In genomic region chr15:58467121-58467721, GRCh38 we compare ENCODE assay signal across 15 cellular contexts. TPM values are rescaled to one million over a fixed set of nuclear protein-coding genes. Genes with fewer than 3 reads are reported as not detected.
DNase-seq lines count a peak whose midpoint lies in the region; TF ChIP-seq lines count a peak whose summit lies in the region.
"Had no signal": no experiment of that assay in that cellular context is flagged by ENCODE, and none has a peak within 500 bp of the region (broad histone marks: within the 10 kb centered on the region; RNA-seq: fewer than 3 reads in every experiment).

No MANE protein-coding gene starts in this region.

- WGBS in neuronal stem cell (ENCODE audit: extremely low coverage in 2 of 2, insufficient read length in 2 of 2, insufficient replicate concordance in 1 of 2), 2 donors: no CpG with 5 or more reads among the region's 15 CpGs
- 84 to 86% methylated on average over 15 of the region's 15 CpGs for whole genome bisulfite sequencing in esophagus squamous epithelium, 2 donors

- TF ChIP-seq POLR2A in esophagus squamous epithelium (IDR thresholded peaks at IDR 0.05): no peak

- H3K27me3 ChIP-seq in neuronal stem cell (ENCODE audit: control insufficient read depth in 3 of 3, insufficient read depth in 3 of 3, low read depth in 1 of 3, low read length in 3 of 3) (no peaks in the 10 kb centered on the region), esophagus squamous epithelium (no peaks in the 10 kb centered on the region)
- H3K27me3 ChIP-seq: breast epithelium, SJSA1 had no signal

- no peak for TF ChIP-seq CTCF in astrocyte of the spinal cord (IDR thresholded peaks at IDR 0.05; ENCODE audit: low read depth, low read length)
- no peak for TF ChIP-seq CTCF in chondrocyte (IDR thresholded peaks at IDR 0.05)
- no peak for TF ChIP-seq CTCF in esophagus squamous epithelium (IDR thresholded peaks at IDR 0.05)

- no peak overlapping the region for H2BK5ac ChIP-seq in neuronal stem cell (ENCODE audit: low read length)

- no peaks in the 10 kb centered on the region for H3K9me3 ChIP-seq in neuronal stem cell (replicated peaks in 1 of 2; ENCODE audit: control insufficient read depth in 2 of 2, insufficient read depth in 1 of 2, low read depth in 1 of 2, low read length in 2 of 2)
- no peaks in the 10 kb centered on the region for H3K9me3 ChIP-seq in esophagus squamous epithelium
- H3K9me3 ChIP-seq: breast epithelium, SJSA1 had no signal

- DNase-seq in Caki2 (ENCODE audit: low read depth) (peak; percentile 97), NCI-H2107 (lab: John Stamatoyannopoulos, UW) (peak; percentile 43), astrocyte of the spinal cord (ENCODE audit: low read depth, low spot score) (peak; percentile 65), neuronal stem cell (ENCODE audit: low spot score) (no peak), mucosa of gallbladder (ENCODE audit: low spot score) (no peak), chondrocyte (ENCODE audit: low spot score) (no peak), NCI-H1417 treated with DMSO at 0.1 percent for 48 hours (lab: John Stamatoyannopoulos, UW) (no peak), esophagus squamous epithelium (lab: John Stamatoyannopoulos, UW) (no peak)
- DNase-seq: activated T-cell treated with anti-CD3 and anti-CD28 coated beads, Interleukin-2, amount 50 U/mL, for 24 hours; CD4-positive, alpha-beta T cell; erythroblast; GOT3; NCI-H446 treated with DMSO at 0.1 percent for 48 hours had no signal

- H2AFZ ChIP-seq in neuronal stem cell (ENCODE audit: low read length): peak overlapping the region; percentile 58

- no peak overlapping the region for H3K27ac ChIP-seq in neuronal stem cell (replicated peaks; ENCODE audit: low read length)
- no peak overlapping the region for H3K27ac ChIP-seq in esophagus squamous epithelium
- H3K27ac ChIP-seq: breast epithelium, SJSA1 had no signal

- in situ Hi-C loops in Caki2 (cut with HindIII; ENCODE audit: low pct_unique_long_range_greater_than_20kb, low sequenced_read_pairs): no loop called here
- in situ Hi-C loops in astrocyte of the spinal cord (cut with HindIII; ENCODE audit: low sequenced_read_pairs): no loop called here

- H4K91ac ChIP-seq in neuronal stem cell (ENCODE audit: low read depth, low read length, poor library complexity): no peak overlapping the region

- no peak overlapping the region for H3K9ac ChIP-seq in neuronal stem cell (ENCODE audit: low read depth, low read length, poor library complexity)

- H3K27me3 Mint-ChIP-seq in chondrocyte (ENCODE audit: low read depth): no peaks in the 10 kb centered on the region
- H3K27me3 Mint-ChIP-seq: activated T-cell treated with anti-CD3 and anti-CD28 coated beads, Interleukin-2, amount 50 U/mL, for 24 hours; CD4-positive, alpha-beta T cell had no signal

- H3K14ac ChIP-seq in neuronal stem cell (ENCODE audit: low read length): no peak overlapping the region

- H3K4me1 ChIP-seq in neuronal stem cell (ENCODE audit: control insufficient read depth in 2 of 2, insufficient read depth in 1 of 2, low read depth in 1 of 2, low read length in 2 of 2) (peaks cover 2 to 16% of the 10 kb centered on the region in 2 donors), esophagus squamous epithelium (peaks cover 0 to 22% (median 8%) of the 10 kb centered on the region in 3 donors)
- H3K4me1 ChIP-seq: breast epithelium had no signal

- H3K79me1 ChIP-seq in neuronal stem cell (ENCODE audit: low read depth, low read length): no peaks in the 10 kb centered on the region

- no peak overlapping the region for H3K23ac ChIP-seq in neuronal stem cell (ENCODE audit: low read depth, low read length, poor library complexity)

- H3K4me3 Mint-ChIP-seq in chondrocyte (ENCODE audit: unreplicated experiment): no peak overlapping the region
- H3K4me3 Mint-ChIP-seq: activated T-cell treated with anti-CD3 and anti-CD28 coated beads, Interleukin-2, amount 50 U/mL, for 24 hours; CD4-positive, alpha-beta T cell had no signal

- no peak overlapping the region for H2BK120ac ChIP-seq in neuronal stem cell (ENCODE audit: low read depth, low read length)

- H4K8ac ChIP-seq in neuronal stem cell (ENCODE audit: low read depth, low read length): no peak overlapping the region

- peaks cover 32% of the 10 kb centered on the region for H3K4me1 Mint-ChIP-seq in chondrocyte (ENCODE audit: low read depth)

- no peaks in the 10 kb centered on the region for H3K36me3 Mint-ChIP-seq in chondrocyte (ENCODE audit: low read depth)

- H3K4me3 ChIP-seq in astrocyte of the spinal cord (ENCODE audit: low read depth, low read length): no peak overlapping the region
- H3K4me3 ChIP-seq in neuronal stem cell (ENCODE audit: low read length in 2 of 2): no peak overlapping the region
- H3K4me3 ChIP-seq in esophagus squamous epithelium: no peak overlapping the region
- H3K4me3 ChIP-seq: breast epithelium, SJSA1 had no signal

- no peak overlapping the region for H2AK5ac ChIP-seq in neuronal stem cell (ENCODE audit: low read depth, low read length)

- no peaks in the 10 kb centered on the region for H3K9me3 Mint-ChIP-seq in chondrocyte (ENCODE audit: low read depth)
- H3K9me3 Mint-ChIP-seq: activated T-cell treated with anti-CD3 and anti-CD28 coated beads, Interleukin-2, amount 50 U/mL, for 24 hours; CD4-positive, alpha-beta T cell had no signal

- H3K18ac ChIP-seq in neuronal stem cell (ENCODE audit: low read length): no peak overlapping the region

- H2BK15ac ChIP-seq in neuronal stem cell (ENCODE audit: low read length): no peak overlapping the region

- intact Hi-C loops in esophagus squamous epithelium (cut with DNase I): no loop called here

- no peak overlapping the region for H3K4me2 ChIP-seq in neuronal stem cell (ENCODE audit: insufficient read depth, low read length, poor library complexity, severe bottlenecking)

- no peak overlapping the region for H3K27ac Mint-ChIP-seq in chondrocyte (ENCODE audit: unreplicated experiment)
- H3K27ac Mint-ChIP-seq: activated T-cell treated with anti-CD3 and anti-CD28 coated beads, Interleukin-2, amount 50 U/mL, for 24 hours; CD4-positive, alpha-beta T cell had no signal

- H3K4ac ChIP-seq in neuronal stem cell (ENCODE audit: low read length): no peak overlapping the region

- H2BK12ac ChIP-seq in neuronal stem cell (ENCODE audit: low read length): no peak overlapping the region

- H3K36me3 ChIP-seq in neuronal stem cell (replicated peaks in 1 of 2; ENCODE audit: control insufficient read depth in 2 of 2, insufficient read depth in 2 of 2, low read length in 2 of 2): no peaks in the 10 kb centered on the region
- no peaks in the 10 kb centered on the region for H3K36me3 ChIP-seq in esophagus squamous epithelium
- H3K36me3 ChIP-seq: breast epithelium, SJSA1 had no signal

RNA-seq across cellular contexts. Expression of gene LIPC, which starts 35.4 kb away (rescaled TPM):
- 0.23 and 4.0 TPM in 2 replicates for total RNA-seq in Caki2 (2014; rRNA removed; shearing (Covaris generic); ENCODE audit: low replicate concordance)
- not detected for polyA plus RNA-seq in neuronal stem cell (2013, experiment 1 of 2)
- polyA plus RNA-seq in neuronal stem cell (2013, experiment 2 of 2): not detected
- total RNA-seq in mucosa of gallbladder (0.58 TPM), chondrocyte (not detected in 3 replicates), esophagus squamous epithelium (1 to 10 TPM in 1 of 4 donors, under 1 TPM in 2, not detected in 1; 0.27 to 1.1 (median 0.38) TPM)

Comparison
In these comparisons a context has a peak if more than half of its experiments do, and no peak if none do; other contexts are left out.
1. DNase-seq: peak in Caki2 (single experiment), NCI-H2107 (single experiment) and astrocyte of the spinal cord (single experiment); none in neuronal stem cell (single experiment), mucosa of gallbladder (single experiment), chondrocyte (single experiment), NCI-H1417 treated with DMSO at 0.1 percent for 48 hours (single experiment) and esophagus squamous epithelium (single experiment).